Comparison of ENCODE assay signal across 8 cellular contexts in genomic region chr10:4663162-4663992, GRCh38.
DNase-seq lines count a peak whose midpoint lies in the region; ATAC-seq and TF ChIP-seq lines count a peak whose summit lies in the region.

No MANE protein-coding gene starts in this region.

- H3K27ac ChIP-seq in tibial artery, result peak overlapping the region; percentile 73 to 84

- POLR2A ChIA-PET in MCF 10A (lab: Yijun Ruan, JAX), result interaction anchor here (0.6 to 4.9 kb wide), 35 partner anchors 9 to 1437 kb away, joined by 3 to 103 read pairs (median 5); partner anchors contain the start of gene KLF6

- peaks cover 8% of the 10 kb centered on the region for H3K9me3 Mint-ChIP-seq in MCF 10A (ENCODE audit: unreplicated experiment)

- H3K4me3 Mint-ChIP-seq in MCF 10A (ENCODE audit: unreplicated experiment), result peak overlapping the region; percentile 66

- no peaks in the 10 kb centered on the region for H3K27me3 Mint-ChIP-seq in MCF 10A (ENCODE audit: insufficient read depth, unreplicated experiment)

- ATAC-seq in GM18873 (IDR thresholded peaks at IDR 0.05; ENCODE audit: low FRiP score, unreplicated experiment) (peak; percentile 85), HG03354 (IDR thresholded peaks at IDR 0.05; ENCODE audit: poor library complexity, severe bottlenecking, unreplicated experiment) (peak; percentile 94)

- intact Hi-C loops in MCF 10A (cut with micrococcal nuclease) (no loop called here), tibial artery (cut with DNase I; ENCODE audit: low total_unique reads) (no loop called here)

- H3K4me1 ChIP-seq in BE2C (no peaks in the 10 kb centered on the region), tibial artery (peaks cover 0 to 42% (median 28%) of the 10 kb centered on the region in 4 donors)

- DNase-seq in BE2C (peak; percentile 50), NCI-H524 treated with DMSO at 0.1 percent for 48 hours (lab: John Stamatoyannopoulos, UW) (peak; percentile 45), MCF 10A (ENCODE audit: unreplicated experiment) (peak; percentile 99), kidney tubule cell (ENCODE audit: low spot score) (peak; percentile 100), tibial artery (peak; percentile 88)
- DNase-seq in NK-92 treated with Interleukin-12 subunit alpha and Interleukin-12 subunit beta, amount 100 ng/mL, for 24 hours (lab: John Stamatoyannopoulos, UW), result no peak

- H3K27me3 ChIP-seq in BE2C (no peaks in the 10 kb centered on the region), tibial artery (no peaks in the 10 kb centered on the region)

- no peaks in the 10 kb centered on the region for H3K9me3 ChIP-seq in BE2C
- H3K9me3 ChIP-seq in tibial artery, result no peaks in the 10 kb centered on the region

- CTCF ChIA-PET in MCF 10A (lab: Yijun Ruan, JAX), result interaction anchor here (0.6 to 1.6 kb wide), 5 partner anchors 14 to 138 kb away, joined by 3 to 7 read pairs (median 5); no protein-coding TSS in a partner anchor

- BruUV-seq in MCF 10A (replicated peaks; lab: Mats Ljungman, UMichigan), result TSS peak; percentile 98

- no peak for TF ChIP-seq CTCF in BE2C (IDR thresholded peaks at IDR 0.05; ENCODE audit: low read depth, low read length)
- TF ChIP-seq CTCF in MCF 10A (IDR thresholded peaks at IDR 0.05; ENCODE audit: unreplicated experiment), result no peak
- TF ChIP-seq CTCF in tibial artery (IDR thresholded peaks at IDR 0.05), result no peak

- H3K36me3 ChIP-seq in BE2C (no peaks in the 10 kb centered on the region), tibial artery (no peaks in the 10 kb centered on the region)

- peaks cover 28% of the 10 kb centered on the region for H3K4me1 Mint-ChIP-seq in MCF 10A (ENCODE audit: insufficient read depth, unreplicated experiment)

- no peaks in the 10 kb centered on the region for H3K36me3 Mint-ChIP-seq in MCF 10A (ENCODE audit: insufficient read depth, unreplicated experiment)

- H3K27ac Mint-ChIP-seq in MCF 10A (ENCODE audit: low read depth, unreplicated experiment), result peak overlapping the region; percentile 100

- H3K4me3 ChIP-seq in BE2C (ENCODE audit: low read depth, low read length), result no peak overlapping the region
- peak overlapping the region in 1 of 2 donors; percentile 8 for H3K4me3 ChIP-seq in tibial artery
